In the genomic region with DNA sequence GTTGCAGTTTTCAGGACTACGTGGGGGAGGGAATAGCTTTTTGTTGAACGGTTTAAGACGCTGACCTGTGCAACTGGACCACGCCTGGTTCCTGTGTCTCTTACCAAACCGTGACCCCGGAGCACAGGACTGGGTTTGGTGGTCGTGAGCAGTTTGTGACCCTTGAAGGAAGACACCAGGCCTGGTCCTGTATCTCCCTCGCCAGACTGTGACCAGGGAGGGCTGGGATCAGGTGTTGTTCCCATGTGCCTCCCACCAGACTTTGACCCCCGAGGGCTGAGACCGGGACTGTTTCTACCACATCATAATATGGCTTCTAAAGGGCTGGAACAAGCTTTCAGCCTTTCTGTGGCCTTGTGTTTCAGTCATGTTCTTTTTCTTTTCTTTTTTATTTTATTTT, we compare ENCODE assay signal across 8 cellular contexts. TPM values are rescaled to one million over a fixed set of nuclear protein-coding genes. Genes with fewer than 3 reads are reported as not detected.
A peak's percentile ranks its signal among the peaks of the same experiment; 100 is the strongest.
DNase-seq lines count a peak whose midpoint lies in the region; ATAC-seq and TF ChIP-seq lines count a peak whose summit lies in the region.

No MANE protein-coding gene starts in this region.

- peak overlapping the region; percentile 32 to 72 (median 62) for H3K4me3 ChIP-seq in heart right ventricle
- H3K4me3 ChIP-seq in breast epithelium, result peak overlapping the region; percentile 52 to 78 (median 61)
- H3K4me3 ChIP-seq in mesendoderm (ENCODE audit: low read length), result peak overlapping the region; percentile 87
- H3K4me3 ChIP-seq in aorta (ENCODE audit: low read length in 2 of 2), result peak overlapping the region in 1 of 2 donors; percentile 37

- TF ChIP-seq CTCF in heart right ventricle (IDR thresholded peaks at IDR 0.05) (no peak), breast epithelium (IDR thresholded peaks at IDR 0.05) (no peak)

- H3K9ac ChIP-seq in mesendoderm (ENCODE audit: low read length), result peak overlapping the region; percentile 92

- H3K27ac ChIP-seq in heart right ventricle (peak overlapping the region in 9 of 10 donors; percentile 52 to 76 (median 71)), breast epithelium (peak overlapping the region in 1 of 2 donors; percentile 75), mesendoderm (ENCODE audit: low read depth, low read length) (peak overlapping the region; percentile 73), aorta (ENCODE audit: low read depth in 1 of 2, low read length in 2 of 2) (no peak overlapping the region)

- H3K4me2 ChIP-seq in mesendoderm (ENCODE audit: low read length), result peak overlapping the region; percentile 67

- ATAC-seq in heart right ventricle (peak in 1 of 8 donors; percentile 6), left cardiac atrium (no peak), aorta (ENCODE audit: low FRiP score) (peak; percentile 5)

- H2BK15ac ChIP-seq in mesendoderm (replicated peaks; ENCODE audit: low read depth), result no peak overlapping the region

- intact Hi-C loops in heart right ventricle (cut with DNase I) (no loop called here), left cardiac atrium (cut with DNase I) (no loop called here), breast epithelium (cut with DNase I; ENCODE audit: low total_unique reads) (no loop called here), aorta (cut with DNase I) (no loop called here)

- peaks cover 0 to 9% (median 3%) of the 10 kb centered on the region in 9 donors for H3K4me1 ChIP-seq in heart right ventricle
- H3K4me1 ChIP-seq in breast epithelium, result no peaks in the 10 kb centered on the region
- H3K4me1 ChIP-seq in mesendoderm (ENCODE audit: control insufficient read depth, low read depth, low read length), result no peaks in the 10 kb centered on the region
- no peaks in the 10 kb centered on the region for H3K4me1 ChIP-seq in aorta (ENCODE audit: control insufficient read depth in 1 of 2, insufficient read depth in 2 of 2, low read length in 2 of 2)

- H3K23ac ChIP-seq in mesendoderm (ENCODE audit: low read length), result peak overlapping the region; percentile 24

- peaks cover 0 to 23% (median 0%) of the 10 kb centered on the region in 9 donors for H3K36me3 ChIP-seq in heart right ventricle
- H3K36me3 ChIP-seq in breast epithelium, result no peaks in the 10 kb centered on the region
- H3K36me3 ChIP-seq in mesendoderm (ENCODE audit: control insufficient read depth, insufficient read depth, low read length), result no peaks in the 10 kb centered on the region
- H3K36me3 ChIP-seq in aorta (ENCODE audit: control insufficient read depth in 1 of 2, insufficient read depth in 2 of 2, low read length in 1 of 2), result peaks cover 0 to 2% of the 10 kb centered on the region in 2 donors

- no peak overlapping the region for H3K4ac ChIP-seq in mesendoderm (ENCODE audit: low read depth, low read length)

- no peak overlapping the region for H2BK5ac ChIP-seq in mesendoderm (ENCODE audit: low read length)

- no peaks in the 10 kb centered on the region for H3K9me3 ChIP-seq in heart right ventricle
- H3K9me3 ChIP-seq in breast epithelium, result no peaks in the 10 kb centered on the region
- H3K9me3 ChIP-seq in aorta (ENCODE audit: control insufficient read depth, low read length), result no peaks in the 10 kb centered on the region

- TF ChIP-seq POLR2A in breast epithelium (IDR thresholded peaks at IDR 0.05), result no peak

- no peak overlapping the region for H4K8ac ChIP-seq in mesendoderm (ENCODE audit: low read depth, low read length)

- no peaks in the 10 kb centered on the region for H3K79me1 ChIP-seq in mesendoderm (ENCODE audit: low read length)

- H3K27me3 ChIP-seq in heart right ventricle (no peaks in the 10 kb centered on the region), breast epithelium (peaks cover 0 to 9% of the 10 kb centered on the region in 2 donors), mesendoderm (ENCODE audit: insufficient read depth, low read length, poor library complexity) (no peaks in the 10 kb centered on the region), aorta (ENCODE audit: control insufficient read depth in 1 of 2, insufficient read depth in 2 of 2, low read length in 1 of 2) (no peaks in the 10 kb centered on the region)

- H4K5ac ChIP-seq in mesendoderm (ENCODE audit: low read length), result no peak overlapping the region

- H3K56ac ChIP-seq in mesendoderm (ENCODE audit: low read length), result peak overlapping the region; percentile 89

- DNase-seq in heart right ventricle, result no peak
- DNase-seq in left cardiac atrium, result no peak
- DNase-seq in breast epithelium (ENCODE audit: low spot score in 2 of 2), result no peak
- DNase-seq in mesendoderm, result no peak
- no peak for DNase-seq in aorta
- DNase-seq in NCI-H2171 (lab: John Stamatoyannopoulos, UW), result no peak
- no peak for DNase-seq in stimulated activated CD8-positive, alpha-beta memory T cell treated with anti-CD3 and anti-CD28 coated beads, Interleukin-4, amount 100 ng/mL, for 48 hours
- no peak for DNase-seq in stimulated activated CD4-positive, alpha-beta T cell treated with anti-CD3 and anti-CD28 coated beads, Interleukin-12 subunit alpha, Interleukin-12 subunit beta, amount 100 ng/mL, for 4 hours

- WGBS in heart right ventricle, 2 donors, result 3 to 10% methylated on average over 10 of the region's 10 CpGs
- no CpG with 5 or more reads among the region's 10 CpGs for WGBS in mesendoderm (ENCODE audit: extremely low coverage, insufficient coverage, low lambda C conversion rate)
- 8 to 37% methylated on average over 10 of the region's 10 CpGs for WGBS in aorta, 2 donors

- H3K79me2 ChIP-seq in mesendoderm (ENCODE audit: control insufficient read depth, insufficient read depth, low read length), result peaks cover 5% of the 10 kb centered on the region

- H3K18ac ChIP-seq in mesendoderm (ENCODE audit: low read length), result peak overlapping the region; percentile 25

- no peak overlapping the region for H2BK120ac ChIP-seq in mesendoderm (ENCODE audit: low read depth, low read length)

- H2AK5ac ChIP-seq in mesendoderm (ENCODE audit: low read length), result no peak overlapping the region

RNA-seq across cellular contexts. Expression of gene EBP, which starts 0.7 kb away (rescaled TPM):
- total RNA-seq in heart right ventricle (10 to 100 TPM; 35.1 to 76.0 (median 54.2) TPM), left cardiac atrium (10 to 100 TPM; 68.8 to 85.2 TPM), breast epithelium (10 to 100 TPM; 20.3 to 22.0 (median 20.6) TPM), aorta (10 to 100 TPM; 12.6 to 15.4 TPM)
- polyA plus RNA-seq in heart right ventricle (100 to 1,000 TPM in 1 of 2 donors, 10 to 100 TPM in 1; 96.9 to 128 TPM), aorta (10 to 100 TPM; 21.7 to 32.7 TPM)
- 81.5 TPM for polyA plus RNA-seq in mesendoderm (2013, experiment 1 of 2)
- polyA plus RNA-seq in mesendoderm (2013, experiment 2 of 2), result 84.1 TPM

RNA-seq across cellular contexts. Expression of gene PORCN, which starts 13.5 kb away (rescaled TPM):
- total RNA-seq in heart right ventricle, result 10 to 100 TPM in 9 of 10 donors, 1 to 10 TPM in 1; 9.9 to 16.1 (median 13.0) TPM
- polyA plus RNA-seq in heart right ventricle, result 10 to 100 TPM; 12.7 to 26.7 TPM
- 10 to 100 TPM; 11.1 to 19.1 TPM for total RNA-seq in left cardiac atrium
- total RNA-seq in breast epithelium, result 10 to 100 TPM; 12.1 to 22.1 (median 17.0) TPM
- 7.3 TPM for polyA plus RNA-seq in mesendoderm (2013, experiment 1 of 2)
- polyA plus RNA-seq in mesendoderm (2013, experiment 2 of 2), result 6.8 TPM
- 10 to 100 TPM; 10.3 to 12.0 TPM for total RNA-seq in aorta
- 10 to 100 TPM in 1 of 2 donors, 1 to 10 TPM in 1; 4.5 to 18.7 TPM for polyA plus RNA-seq in aorta

RNA-seq across cellular contexts. Expression of gene TBC1D25, which starts 17.2 kb away (rescaled TPM):
- total RNA-seq in heart right ventricle, result 10 to 100 TPM; 14.7 to 22.6 (median 18.7) TPM
- 10 to 100 TPM in 1 of 2 donors, 1 to 10 TPM in 1; 6.1 to 11.1 TPM for polyA plus RNA-seq in heart right ventricle
- total RNA-seq in left cardiac atrium, result 10 to 100 TPM; 12.4 to 18.1 TPM
- total RNA-seq in breast epithelium, result 10 to 100 TPM; 11.3 to 13.0 (median 12.5) TPM
- 4.4 TPM for polyA plus RNA-seq in mesendoderm (2013, experiment 1 of 2)
- 4.6 TPM for polyA plus RNA-seq in mesendoderm (2013, experiment 2 of 2)
- total RNA-seq in aorta, result 10 to 100 TPM; 15.2 to 16.7 TPM
- 1 to 10 TPM; 4.6 to 8.4 TPM for polyA plus RNA-seq in aorta

RNA-seq across cellular contexts. Expression of gene FTSJ1, which starts 46.3 kb away (rescaled TPM):
- 10 to 100 TPM; 11.6 to 22.8 (median 12.9) TPM for total RNA-seq in heart right ventricle
- polyA plus RNA-seq in heart right ventricle, result 10 to 100 TPM; 25.2 to 46.1 TPM
- total RNA-seq in left cardiac atrium, result 10 to 100 TPM; 19.0 to 29.1 TPM
- total RNA-seq in breast epithelium, result 10 to 100 TPM; 31.8 to 55.4 (median 34.8) TPM
- polyA plus RNA-seq in mesendoderm (2013, experiment 1 of 2), result 55.1 TPM
- 54.7 TPM for polyA plus RNA-seq in mesendoderm (2013, experiment 2 of 2)
- total RNA-seq in aorta, result 10 to 100 TPM; 32.7 to 38.4 TPM
- polyA plus RNA-seq in aorta, result 10 to 100 TPM; 28.5 to 45.1 TPM

RNA-seq across cellular contexts. Expression of gene RBM3, which starts 52.0 kb away (rescaled TPM):
- 100 to 1,000 TPM in 8 of 10 donors, 10 to 100 TPM in 2; 60.0 to 204 (median 111) TPM for total RNA-seq in heart right ventricle
- polyA plus RNA-seq in heart right ventricle, result 100 to 1,000 TPM in 1 of 2 donors, 10 to 100 TPM in 1; 99.6 to 127 TPM
- total RNA-seq in left cardiac atrium, result 100 to 1,000 TPM; 129 to 242 TPM
- total RNA-seq in breast epithelium, result 100 to 1,000 TPM; 152 to 328 (median 213) TPM
- polyA plus RNA-seq in mesendoderm (2013, experiment 1 of 2), result 275 TPM
- polyA plus RNA-seq in mesendoderm (2013, experiment 2 of 2), result 282 TPM
- 100 to 1,000 TPM; 194 to 285 TPM for total RNA-seq in aorta
- 100 to 1,000 TPM; 128 to 299 TPM for polyA plus RNA-seq in aorta

Comparison
In these comparisons a context has a peak if more than half of its experiments do, and no peak if none do; other contexts are left out.
1. H3K27ac ChIP-seq: peak in heart right ventricle (9 of 10) and mesendoderm (single experiment); none in aorta (0 of 2).